ENCODE assay signal across 20 cellular contexts in genomic region chr16:56201030-56201429, GRCh38. TPM values are rescaled to one million over a fixed set of nuclear protein-coding genes. Genes with fewer than 3 reads are reported as not detected.
DNase-seq lines count a peak whose midpoint lies in the region; ATAC-seq, FAIRE-seq and TF ChIP-seq lines count a peak whose summit lies in the region.
"Had no signal": no experiment of that assay in that cellular context is flagged by ENCODE, and none has a peak within 500 bp of the region (broad histone marks: within the 10 kb centered on the region; RNA-seq: fewer than 3 reads in every experiment).

No MANE protein-coding gene starts in this region.

- no peaks in the 10 kb centered on the region for H3K36me3 ChIP-seq in left ventricle myocardium inferior
- H3K36me3 ChIP-seq in right lobe of liver = no peaks in the 10 kb centered on the region
- H3K36me3 ChIP-seq in HepG2 (replicated peaks in 1 of 2; ENCODE audit: control insufficient read depth in 1 of 2, insufficient read depth in 2 of 2, low read length in 2 of 2) = no peaks in the 10 kb centered on the region
- H3K36me3 ChIP-seq: BLaER1, HAP-1 had no signal

- in situ Hi-C loops in HepG2 (cut with HindIII; ENCODE audit: extremely low pct_ligation_motif_present, low pct_unique_long_range_greater_than_20kb) = no loop called here

- no TSS peak for BruUV-seq in HepG2 (replicated peaks; lab: Mats Ljungman, UMichigan)

- H3K9me3 ChIP-seq in left ventricle myocardium inferior (replicated peaks) (no peaks in the 10 kb centered on the region), right lobe of liver (no peaks in the 10 kb centered on the region), HepG2 (ENCODE audit: low read length) (no peaks in the 10 kb centered on the region)
- H3K9me3 ChIP-seq: BLaER1, HAP-1 had no signal

- ATAC-seq in Right ventricle myocardium superior (ENCODE audit: poor library complexity) (peak; percentile 42), right lobe of liver (peak in 3 of 4 donors; percentile 16 to 34 (median 20)), HepG2 (no peak), left lobe of liver (peak; percentile 58), HG03135 (IDR thresholded peaks at IDR 0.05; ENCODE audit: unreplicated experiment) (no peak)
- ATAC-seq: GM12878 had no signal

- intact Hi-C loops in Right ventricle myocardium superior (cut with DNase I) (loop anchor here (10.0 kb wide), 1 partner anchor 114 kb away; no protein-coding TSS in a partner anchor), left ventricle myocardium inferior (cut with micrococcal nuclease) (loop anchor here (10.0 kb wide), 1 partner anchor 256 kb away; no protein-coding TSS in a partner anchor), right lobe of liver (cut with DNase I) (no loop called here), HepG2 (cut with micrococcal nuclease; ENCODE audit: unreplicated experiment) (loop anchor here (5.0 kb wide), 1 partner anchor 116 kb away; no protein-coding TSS in a partner anchor)
- intact Hi-C loops in activated T-helper 1 cell treated with anti-CD3 and anti-CD28 coated beads, Interleukin-12 subunit alpha, Interleukin-12 subunit beta, Interleukin-2, Interleukin-4 antibody, amounts not matched to agents 30 ng/mL and 10 ng/mL and 1 ng/mL, durations not matched to agents 14 hours and 24 hours and 36 hours (cut with micrococcal nuclease) = no loop called here

- no peak for DNase-seq in Right ventricle myocardium superior
- no peak for DNase-seq in left ventricle myocardium inferior
- DNase-seq in right lobe of liver = no peak
- DNase-seq in HepG2 (ENCODE audit: low spot score) = no peak
- DNase-seq in activated T-helper 1 cell treated with anti-CD3 and anti-CD28 coated beads, Interleukin-12 subunit alpha, Interleukin-12 subunit beta, Interleukin-2, Interleukin-4 antibody, amounts not matched to agents 30 ng/mL and 10 ng/mL and 1 ng/mL, durations not matched to agents 14 hours and 24 hours and 36 hours (ENCODE audit: low spot score) = no peak
- DNase-seq in left lobe of liver (ENCODE audit: low spot score) = no peak
- DNase-seq in T-helper 2 cell treated with Interferon-gamma antibody and Interleukin-4, amounts not matched to agents 5 μg/mL and 100 μg/mL, for 36 hours (ENCODE audit: low spot score) = no peak
- DNase-seq: 8988T; CD4-positive, alpha-beta memory T cell; DMS153; DMS79 had no signal

- no peaks in the 10 kb centered on the region for H3K27me3 ChIP-seq in left ventricle myocardium inferior (ENCODE audit: low read depth)
- H3K27me3 ChIP-seq in right lobe of liver = no peaks in the 10 kb centered on the region
- peaks cover 0 to 5% of the 10 kb centered on the region in 2 experiments; a peak in 3 of 5 replicates for H3K27me3 ChIP-seq in HepG2 (ENCODE audit: control insufficient read depth in 1 of 2, insufficient read depth in 2 of 2, low read length in 2 of 2)
- H3K27me3 ChIP-seq: BLaER1 had no signal

- H3K4me3 Mint-ChIP-seq in activated T-helper 1 cell treated with anti-CD3 and anti-CD28 coated beads, Interleukin-12 subunit alpha, Interleukin-12 subunit beta, Interleukin-2, Interleukin-4 antibody, amounts not matched to agents 30 ng/mL and 10 ng/mL and 1 ng/mL, durations not matched to agents 14 hours and 24 hours and 36 hours = no peak overlapping the region
- no peak overlapping the region for H3K4me3 Mint-ChIP-seq in T-helper 2 cell treated with Interferon-gamma antibody and Interleukin-4, amounts not matched to agents 5 μg/mL and 100 μg/mL, for 36 hours
- H3K4me3 Mint-ChIP-seq: CD14-positive monocyte; CD4-positive, alpha-beta memory T cell; IgD-negative memory B cell had no signal

- CTCF ChIA-PET in HepG2 (lab: Yijun Ruan, JAX; ENCODE audit: low intra/inter-chr PET ratio, low total read pairs) = no interaction called here

- peaks cover 21% of the 10 kb centered on the region for H3K4me1 ChIP-seq in left ventricle myocardium inferior
- peaks cover 0 to 35% (median 19%) of the 10 kb centered on the region in 4 donors for H3K4me1 ChIP-seq in right lobe of liver
- H3K4me1 ChIP-seq in HepG2 (ENCODE audit: insufficient read depth, low read length) = no peaks in the 10 kb centered on the region
- H3K4me1 ChIP-seq: HAP-1 had no signal

- H3K4me3 ChIP-seq in left ventricle myocardium inferior (no peak overlapping the region), right lobe of liver (no peak overlapping the region), HepG2 (replicated peaks in 1 of 3; ENCODE audit: insufficient read depth in 1 of 3, low read depth in 2 of 3, low read length in 3 of 3) (no peak overlapping the region)
- H3K4me3 ChIP-seq: BLaER1, GM12878, HAP-1 had no signal

- TF ChIP-seq EP300 in HepG2 (IDR thresholded peaks at IDR 0.05; ENCODE audit: low read depth in 2 of 2, low read length in 2 of 2) = no peak
- no peak for TF ChIP-seq EP300 in HepG2 (CRISPR knock-in tag; IDR thresholded peaks at IDR 0.05; ENCODE audit: borderline replicate concordance)

- H3K79me2 ChIP-seq in HepG2 (ENCODE audit: insufficient read depth, low read length) = no peaks in the 10 kb centered on the region

- peak overlapping the region; percentile 19 for H3K27ac Mint-ChIP-seq in activated T-helper 1 cell treated with anti-CD3 and anti-CD28 coated beads, Interleukin-12 subunit alpha, Interleukin-12 subunit beta, Interleukin-2, Interleukin-4 antibody, amounts not matched to agents 30 ng/mL and 10 ng/mL and 1 ng/mL, durations not matched to agents 14 hours and 24 hours and 36 hours
- no peak overlapping the region for H3K27ac Mint-ChIP-seq in T-helper 2 cell treated with Interferon-gamma antibody and Interleukin-4, amounts not matched to agents 5 μg/mL and 100 μg/mL, for 36 hours
- H3K27ac Mint-ChIP-seq: CD14-positive monocyte, IgD-negative memory B cell had no signal

- H4K20me1 ChIP-seq in HepG2 (ENCODE audit: insufficient read depth, low read length) = no peaks in the 10 kb centered on the region
- H4K20me1 ChIP-seq: BLaER1 had no signal

- no peak for TF ChIP-seq RAD21 in HepG2 (CRISPR knock-in tag; IDR thresholded peaks at IDR 0.05)

- H3K4me2 ChIP-seq in HepG2 (ENCODE audit: low read depth, low read length) = no peak overlapping the region

- no peak for TF ChIP-seq POLR2A in right lobe of liver (IDR thresholded peaks at IDR 0.05)
- no peak for TF ChIP-seq POLR2A in HepG2 (IDR thresholded peaks at IDR 0.05; ENCODE audit: insufficient read depth in 1 of 2, low read depth in 2 of 2, low read length in 2 of 2)

- FAIRE-seq in HepG2 (lab: Jason Lieb, UNC) = no peak
- FAIRE-seq: GM12878, GM19239, H1 had no signal

- no peak overlapping the region for H3K27ac ChIP-seq in left ventricle myocardium inferior (replicated peaks)
- peak overlapping the region in 1 of 3 donors; percentile 16 for H3K27ac ChIP-seq in right lobe of liver
- no peak overlapping the region for H3K27ac ChIP-seq in HepG2 (ENCODE audit: extremely low read length, insufficient read depth, low read length)
- H3K27ac ChIP-seq: BLaER1 had no signal

- POLR2A ChIA-PET in HepG2 (lab: Yijun Ruan, JAX) = no interaction called here

- H2AFZ ChIP-seq in HepG2 (ENCODE audit: low read length) = no peak overlapping the region

- no peaks in the 10 kb centered on the region for H3K36me3 Mint-ChIP-seq in activated T-helper 1 cell treated with anti-CD3 and anti-CD28 coated beads, Interleukin-12 subunit alpha, Interleukin-12 subunit beta, Interleukin-2, Interleukin-4 antibody, amounts not matched to agents 30 ng/mL and 10 ng/mL and 1 ng/mL, durations not matched to agents 14 hours and 24 hours and 36 hours (ENCODE audit: low read depth)
- H3K36me3 Mint-ChIP-seq in T-helper 2 cell treated with Interferon-gamma antibody and Interleukin-4, amounts not matched to agents 5 μg/mL and 100 μg/mL, for 36 hours (ENCODE audit: low read depth) = no peaks in the 10 kb centered on the region
- H3K36me3 Mint-ChIP-seq: CD14-positive monocyte; CD4-positive, alpha-beta memory T cell had no signal

- no peaks in the 10 kb centered on the region for H3K4me1 Mint-ChIP-seq in activated T-helper 1 cell treated with anti-CD3 and anti-CD28 coated beads, Interleukin-12 subunit alpha, Interleukin-12 subunit beta, Interleukin-2, Interleukin-4 antibody, amounts not matched to agents 30 ng/mL and 10 ng/mL and 1 ng/mL, durations not matched to agents 14 hours and 24 hours and 36 hours (ENCODE audit: low read depth)
- H3K4me1 Mint-ChIP-seq in T-helper 2 cell treated with Interferon-gamma antibody and Interleukin-4, amounts not matched to agents 5 μg/mL and 100 μg/mL, for 36 hours (ENCODE audit: low read depth) = peaks cover 31% of the 10 kb centered on the region

- WGBS in right lobe of liver (ENCODE audit: insufficient coverage, low coverage, low lambda C conversion rate, missing lambda C conversion rate) = 27% methylated on average over 1 of the region's 1 CpG
- WGBS in HepG2 (ENCODE audit: low lambda C conversion rate) = 0% methylated on average over 1 of the region's 1 CpG

- H3K9me3 Mint-ChIP-seq in activated T-helper 1 cell treated with anti-CD3 and anti-CD28 coated beads, Interleukin-12 subunit alpha, Interleukin-12 subunit beta, Interleukin-2, Interleukin-4 antibody, amounts not matched to agents 30 ng/mL and 10 ng/mL and 1 ng/mL, durations not matched to agents 14 hours and 24 hours and 36 hours = peaks cover 4% of the 10 kb centered on the region
- no peaks in the 10 kb centered on the region for H3K9me3 Mint-ChIP-seq in T-helper 2 cell treated with Interferon-gamma antibody and Interleukin-4, amounts not matched to agents 5 μg/mL and 100 μg/mL, for 36 hours
- H3K9me3 Mint-ChIP-seq: CD14-positive monocyte; CD4-positive, alpha-beta memory T cell; IgD-negative memory B cell had no signal

- H3K27me3 Mint-ChIP-seq in activated T-helper 1 cell treated with anti-CD3 and anti-CD28 coated beads, Interleukin-12 subunit alpha, Interleukin-12 subunit beta, Interleukin-2, Interleukin-4 antibody, amounts not matched to agents 30 ng/mL and 10 ng/mL and 1 ng/mL, durations not matched to agents 14 hours and 24 hours and 36 hours (ENCODE audit: insufficient read depth) = peaks cover 19% of the 10 kb centered on the region
- H3K27me3 Mint-ChIP-seq in T-helper 2 cell treated with Interferon-gamma antibody and Interleukin-4, amounts not matched to agents 5 μg/mL and 100 μg/mL, for 36 hours (ENCODE audit: low read depth) = peaks cover 24% of the 10 kb centered on the region
- H3K27me3 Mint-ChIP-seq: CD4-positive, alpha-beta memory T cell; IgD-negative memory B cell had no signal

- no peak for TF ChIP-seq CTCF in left ventricle myocardium inferior (IDR thresholded peaks at IDR 0.05; ENCODE audit: borderline replicate concordance)
- no peak for TF ChIP-seq CTCF in right lobe of liver (IDR thresholded peaks at IDR 0.05)
- no peak for TF ChIP-seq CTCF in HepG2 (CRISPR knock-in tag; IDR thresholded peaks at IDR 0.05)

- H3K9ac ChIP-seq in HepG2 (ENCODE audit: insufficient read depth, low read depth, low read length) = no peak overlapping the region
- H3K9ac ChIP-seq: BLaER1 had no signal

RNA-seq across cellular contexts. Expression of gene GNAO1, which starts 9.7 kb away (rescaled TPM):
- total RNA-seq in Right ventricle myocardium superior = 25.9 TPM
- total RNA-seq in left ventricle myocardium inferior = 15.4 TPM
- 10 to 100 TPM; 18.2 to 45.1 (median 21.5) TPM for total RNA-seq in right lobe of liver
- total RNA-seq in HepG2 (2016; rRNA removed; fragmentation: Illumina TruSeq; extraction: Trizol) = not detected in 2 replicates
- total RNA-seq in HepG2 (2016; cell fraction: cytosol; rRNA removed; fragmentation: Illumina TruSeq; extraction: Trizol; ENCODE audit: low read depth) = not detected in 2 replicates
- not detected in 2 replicates for total RNA-seq in HepG2 (2016; cell fraction: insoluble cytoplasmic fraction; rRNA removed; fragmentation: Illumina TruSeq; extraction: Trizol)
- total RNA-seq in HepG2 (2016; cell fraction: membrane; rRNA removed; fragmentation: Illumina TruSeq; extraction: Trizol) = not detected in 2 replicates
- total RNA-seq in HepG2 (2016; cell fraction: nucleus; rRNA removed; fragmentation: Illumina TruSeq; extraction: Trizol) = not detected in 2 replicates
- polyA plus RNA-seq in HepG2 (2011; rRNA removed) = not detected in 2 replicates
- polyA plus RNA-seq in HepG2 (2011; cell fraction: cytosol; rRNA removed) = 0.01 TPM in 1 of 2 replicates, not detected in the other
- polyA plus RNA-seq in HepG2 (2011; cell fraction: nucleus; rRNA removed) = 0.03 TPM in 1 of 2 replicates, not detected in the other
- 0.03 and 0.07 TPM in 2 replicates for polyA plus RNA-seq in HepG2 (2012)
- not detected in 2 replicates for polyA plus RNA-seq in HepG2 (2016; cell fraction: cytosol; fragmentation: Illumina TruSeq; extraction: Trizol; ENCODE audit: low read depth)
- polyA plus RNA-seq in HepG2 (2016; cell fraction: insoluble cytoplasmic fraction; fragmentation: Illumina TruSeq; extraction: Trizol; ENCODE audit: low read depth) = not detected in 2 replicates
- polyA plus RNA-seq in HepG2 (2016; cell fraction: membrane; fragmentation: Illumina TruSeq; extraction: Trizol; ENCODE audit: low read depth) = 0.13 TPM in 1 of 2 replicates, not detected in the other
- polyA plus RNA-seq in HepG2 (2016; cell fraction: nucleus; fragmentation: Illumina TruSeq; extraction: Trizol; ENCODE audit: insufficient read depth, low read depth) = not detected in 2 replicates
- polyA minus RNA-seq in HepG2 (2011; rRNA and poly(A)+ RNA removed; ENCODE audit: low replicate concordance) = 0.28 TPM in 1 of 2 replicates, not detected in the other
- polyA minus RNA-seq in HepG2 (2011; cell fraction: cytosol; rRNA and poly(A)+ RNA removed) = not detected in 2 replicates
- polyA minus RNA-seq in HepG2 (2011; cell fraction: nucleus; rRNA and poly(A)+ RNA removed) = not detected in 2 replicates
- total RNA-seq in activated T-helper 1 cell treated with anti-CD3 and anti-CD28 coated beads, Interleukin-12 subunit alpha, Interleukin-12 subunit beta, Interleukin-2, Interleukin-4 antibody, amounts not matched to agents 30 ng/mL and 10 ng/mL and 1 ng/mL, durations not matched to agents 14 hours and 24 hours and 36 hours = 1.7 and 2.0 TPM in 2 replicates
- 24.4 TPM for total RNA-seq in left lobe of liver
- total RNA-seq: A673 had no signal
- polyA plus RNA-seq: CD14-positive monocyte had no signal

Comparison
In these comparisons a context has a peak if more than half of its experiments do, and no peak if none do; other contexts are left out.
1. ATAC-seq: peak in Right ventricle myocardium superior (single experiment), right lobe of liver (3 of 4) and left lobe of liver (single experiment); none in HepG2 (single experiment) and HG03135 (single experiment).
2. intact Hi-C loops: an anchor here in Right ventricle myocardium superior (10.0 kb wide), left ventricle myocardium inferior (10.0 kb wide) and HepG2 (5.0 kb wide); none called in right lobe of liver and activated T-helper 1 cell treated with anti-CD3 and anti-CD28 coated beads, Interleukin-12 subunit alpha, Interleukin-12 subunit beta, Interleukin-2, Interleukin-4 antibody, amounts not matched to agents 30 ng/mL and 10 ng/mL and 1 ng/mL, durations not matched to agents 14 hours and 24 hours and 36 hours.